Comparison of ENCODE assay signal across 1 cellular context in the genomic region with DNA sequence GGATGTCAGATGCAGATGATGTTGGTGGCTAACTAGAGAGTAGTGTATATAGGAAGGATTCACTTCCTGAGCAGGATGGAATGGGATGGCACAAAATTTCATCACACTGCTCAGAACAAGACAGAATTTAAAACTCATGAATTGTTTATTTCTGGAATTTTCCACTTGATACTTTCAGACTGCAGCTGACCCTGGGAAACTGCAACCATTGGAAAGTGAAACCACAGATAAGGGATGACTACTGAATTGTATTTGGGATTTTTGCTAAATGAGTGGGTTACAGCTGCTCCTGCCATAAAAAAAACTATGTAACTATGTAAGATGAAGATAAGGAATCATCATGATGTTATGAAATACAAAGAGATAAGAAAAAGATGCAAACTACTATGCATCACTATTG.
TF ChIP-seq lines count a peak whose summit lies in the region.

No MANE protein-coding gene starts in this region.

TF ChIP-seq in SK-N-SH treated with all-trans-retinoic acid at 6 μM for 48 hours, 23 proteins besides CTCF, POLR2A, EP300 and RAD21 (continued from another document):
- TF ChIP-seq, protein P1, sequence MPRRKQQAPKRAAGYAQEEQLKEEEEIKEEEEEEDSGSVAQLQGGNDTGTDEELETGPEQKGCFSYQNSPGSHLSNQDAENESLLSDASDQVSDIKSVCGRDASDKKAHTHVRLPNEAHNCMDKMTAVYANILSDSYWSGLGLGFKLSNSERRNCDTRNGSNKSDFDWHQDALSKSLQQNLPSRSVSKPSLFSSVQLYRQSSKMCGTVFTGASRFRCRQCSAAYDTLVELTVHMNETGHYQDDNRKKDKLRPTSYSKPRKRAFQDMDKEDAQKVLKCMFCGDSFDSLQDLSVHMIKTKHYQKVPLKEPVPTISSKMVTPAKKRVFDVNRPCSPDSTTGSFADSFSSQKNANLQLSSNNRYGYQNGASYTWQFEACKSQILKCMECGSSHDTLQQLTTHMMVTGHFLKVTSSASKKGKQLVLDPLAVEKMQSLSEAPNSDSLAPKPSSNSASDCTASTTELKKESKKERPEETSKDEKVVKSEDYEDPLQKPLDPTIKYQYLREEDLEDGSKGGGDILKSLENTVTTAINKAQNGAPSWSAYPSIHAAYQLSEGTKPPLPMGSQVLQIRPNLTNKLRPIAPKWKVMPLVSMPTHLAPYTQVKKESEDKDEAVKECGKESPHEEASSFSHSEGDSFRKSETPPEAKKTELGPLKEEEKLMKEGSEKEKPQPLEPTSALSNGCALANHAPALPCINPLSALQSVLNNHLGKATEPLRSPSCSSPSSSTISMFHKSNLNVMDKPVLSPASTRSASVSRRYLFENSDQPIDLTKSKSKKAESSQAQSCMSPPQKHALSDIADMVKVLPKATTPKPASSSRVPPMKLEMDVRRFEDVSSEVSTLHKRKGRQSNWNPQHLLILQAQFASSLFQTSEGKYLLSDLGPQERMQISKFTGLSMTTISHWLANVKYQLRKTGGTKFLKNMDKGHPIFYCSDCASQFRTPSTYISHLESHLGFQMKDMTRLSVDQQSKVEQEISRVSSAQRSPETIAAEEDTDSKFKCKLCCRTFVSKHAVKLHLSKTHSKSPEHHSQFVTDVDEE (CRISPR knock-in tag; IDR thresholded peaks at IDR 0.05): no peak
- TF ChIP-seq, protein P2, sequence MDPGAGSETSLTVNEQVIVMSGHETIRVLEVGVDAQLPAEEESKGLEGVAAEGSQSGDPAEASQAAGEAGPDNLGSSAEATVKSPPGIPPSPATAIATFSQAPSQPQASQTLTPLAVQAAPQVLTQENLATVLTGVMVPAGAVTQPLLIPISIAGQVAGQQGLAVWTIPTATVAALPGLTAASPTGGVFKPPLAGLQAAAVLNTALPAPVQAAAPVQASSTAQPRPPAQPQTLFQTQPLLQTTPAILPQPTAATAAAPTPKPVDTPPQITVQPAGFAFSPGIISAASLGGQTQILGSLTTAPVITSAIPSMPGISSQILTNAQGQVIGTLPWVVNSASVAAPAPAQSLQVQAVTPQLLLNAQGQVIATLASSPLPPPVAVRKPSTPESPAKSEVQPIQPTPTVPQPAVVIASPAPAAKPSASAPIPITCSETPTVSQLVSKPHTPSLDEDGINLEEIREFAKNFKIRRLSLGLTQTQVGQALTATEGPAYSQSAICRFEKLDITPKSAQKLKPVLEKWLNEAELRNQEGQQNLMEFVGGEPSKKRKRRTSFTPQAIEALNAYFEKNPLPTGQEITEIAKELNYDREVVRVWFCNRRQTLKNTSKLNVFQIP (CRISPR knock-in tag; IDR thresholded peaks at IDR 0.05; ENCODE audit: borderline replicate concordance, low read depth): no peak
- TF ChIP-seq, protein P3, sequence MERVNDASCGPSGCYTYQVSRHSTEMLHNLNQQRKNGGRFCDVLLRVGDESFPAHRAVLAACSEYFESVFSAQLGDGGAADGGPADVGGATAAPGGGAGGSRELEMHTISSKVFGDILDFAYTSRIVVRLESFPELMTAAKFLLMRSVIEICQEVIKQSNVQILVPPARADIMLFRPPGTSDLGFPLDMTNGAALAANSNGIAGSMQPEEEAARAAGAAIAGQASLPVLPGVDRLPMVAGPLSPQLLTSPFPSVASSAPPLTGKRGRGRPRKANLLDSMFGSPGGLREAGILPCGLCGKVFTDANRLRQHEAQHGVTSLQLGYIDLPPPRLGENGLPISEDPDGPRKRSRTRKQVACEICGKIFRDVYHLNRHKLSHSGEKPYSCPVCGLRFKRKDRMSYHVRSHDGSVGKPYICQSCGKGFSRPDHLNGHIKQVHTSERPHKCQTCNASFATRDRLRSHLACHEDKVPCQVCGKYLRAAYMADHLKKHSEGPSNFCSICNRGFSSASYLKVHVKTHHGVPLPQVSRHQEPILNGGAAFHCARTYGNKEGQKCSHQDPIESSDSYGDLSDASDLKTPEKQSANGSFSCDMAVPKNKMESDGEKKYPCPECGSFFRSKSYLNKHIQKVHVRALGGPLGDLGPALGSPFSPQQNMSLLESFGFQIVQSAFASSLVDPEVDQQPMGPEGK (CRISPR knock-in tag; IDR thresholded peaks at IDR 0.05; ENCODE audit: borderline replicate concordance): no peak
- TF ChIP-seq TOX (CRISPR knock-in tag; IDR thresholded peaks at IDR 0.05; ENCODE audit: borderline replicate concordance) (no peak), ZC3H10 (CRISPR knock-in tag; IDR thresholded peaks at IDR 0.05) (no peak), ZNF565 (CRISPR knock-in tag; conservative IDR thresholded peaks at IDR 0.05; ENCODE audit: low read depth) (no peak), ZNF70 (CRISPR knock-in tag; IDR thresholded peaks at IDR 0.05) (no peak)
